Comparison of ENCODE assay signal across 8 cellular contexts in genomic region chr11:3807856-3808845, GRCh38. TPM values are rescaled to one million over a fixed set of nuclear protein-coding genes. Genes with fewer than 3 reads are reported as not detected.
DNase-seq lines count a peak whose midpoint lies in the region; ATAC-seq and TF ChIP-seq lines count a peak whose summit lies in the region.

Gene PGAP2 (plus strand): TSS chr11:3808560. CDS start chr11:3811260, 2,700 bp downstream.

- H3K27me3 ChIP-seq in SJSA1 (replicated peaks) (no peaks in the 10 kb centered on the region), parathyroid adenoma (ENCODE audit: control insufficient read depth, insufficient read depth, low read length) (no peaks in the 10 kb centered on the region), aorta (ENCODE audit: control insufficient read depth in 1 of 2, insufficient read depth in 2 of 2, low read length in 1 of 2) (no peaks in the 10 kb centered on the region)

- H2AFZ ChIP-seq in parathyroid adenoma, result peak within 1 kb of the TSS; percentile 82

- H3K9ac ChIP-seq in parathyroid adenoma, result no peak within 1 kb of the TSS

- H3K36me3 ChIP-seq in SJSA1, result no peaks in the 10 kb centered on the region
- H3K36me3 ChIP-seq in parathyroid adenoma (ENCODE audit: control insufficient read depth, insufficient read depth, low read length), result no peaks in the 10 kb centered on the region
- no peaks in the 10 kb centered on the region for H3K36me3 ChIP-seq in aorta (ENCODE audit: control insufficient read depth in 1 of 2, insufficient read depth in 2 of 2, low read length in 1 of 2)

- TF ChIP-seq CTCF in parathyroid adenoma (IDR thresholded peaks at IDR 0.05), result peak; percentile 32

- peak within 1 kb of the TSS; percentile 96 for H3K4me3 Mint-ChIP-seq in activated naive CD8-positive, alpha-beta T cell treated with anti-CD3 and anti-CD28 coated beads for 36 hours

- peak within 1 kb of the TSS; percentile 45 for H3K4me3 ChIP-seq in SJSA1
- peak within 1 kb of the TSS; percentile 62 for H3K4me3 ChIP-seq in parathyroid adenoma (ENCODE audit: low read depth, low read length)
- H3K4me3 ChIP-seq in aorta (ENCODE audit: low read length in 2 of 2), result peak within 1 kb of the TSS; percentile 45 to 53

- H3K36me3 Mint-ChIP-seq in activated naive CD8-positive, alpha-beta T cell treated with anti-CD3 and anti-CD28 coated beads for 36 hours, result peaks cover 3% of the 10 kb centered on the region

- intact Hi-C loops in Right ventricle myocardium superior (cut with DNase I), result no loop called here
- intact Hi-C loops in aorta (cut with DNase I), result no loop called here

- H3K27ac ChIP-seq in SJSA1 (no peak within 1 kb of the TSS), parathyroid adenoma (no peak within 1 kb of the TSS), aorta (ENCODE audit: low read depth in 1 of 2, low read length in 2 of 2) (no peak within 1 kb of the TSS)

- WGBS in aorta, 2 donors, result 1% methylated on average over 45 to 53 of the region's 53 CpGs

- H3K27me3 Mint-ChIP-seq in activated naive CD8-positive, alpha-beta T cell treated with anti-CD3 and anti-CD28 coated beads for 36 hours, result no peaks in the 10 kb centered on the region

- peak within 1 kb of the TSS; percentile 89 for H3K27ac Mint-ChIP-seq in activated naive CD8-positive, alpha-beta T cell treated with anti-CD3 and anti-CD28 coated beads for 36 hours

- H3K4me1 Mint-ChIP-seq in activated naive CD8-positive, alpha-beta T cell treated with anti-CD3 and anti-CD28 coated beads for 36 hours, result peaks cover 15% of the 10 kb centered on the region

- H3K79me2 ChIP-seq in parathyroid adenoma, result no peaks in the 10 kb centered on the region

- ATAC-seq in GM21381 (IDR thresholded peaks at IDR 0.05; ENCODE audit: unreplicated experiment), result peak; percentile 72
- ATAC-seq in Right ventricle myocardium superior (ENCODE audit: poor library complexity), result peak; percentile 84
- ATAC-seq in aorta (ENCODE audit: low FRiP score), result peak; percentile 90

- H3K9me3 Mint-ChIP-seq in activated naive CD8-positive, alpha-beta T cell treated with anti-CD3 and anti-CD28 coated beads for 36 hours, result no peaks in the 10 kb centered on the region

- H3K9me3 ChIP-seq in SJSA1 (replicated peaks) (no peaks in the 10 kb centered on the region), parathyroid adenoma (ENCODE audit: control insufficient read depth, low read length) (no peaks in the 10 kb centered on the region), aorta (ENCODE audit: control insufficient read depth, low read length) (no peaks in the 10 kb centered on the region)

- DNase-seq in D341Med (ENCODE audit: low spot score), result peak; percentile 80
- peak; percentile 85 for DNase-seq in KBM-7
- DNase-seq in SJSA1 (ENCODE audit: low read depth in 1 of 2, low spot score in 2 of 2), result peak; percentile 57 to 67
- peak; percentile 72 for DNase-seq in activated naive CD8-positive, alpha-beta T cell treated with anti-CD3 and anti-CD28 coated beads for 36 hours
- peak; percentile 84 for DNase-seq in Right ventricle myocardium superior
- DNase-seq in aorta, result peak; percentile 76 to 90

- in situ Hi-C loops in KBM-7 (cut with MboI; ENCODE audit: low pct_unique_long_range_greater_than_20kb, low sequenced_read_pairs), result no loop called here

- peaks cover 12% of the 10 kb centered on the region for H3K4me1 ChIP-seq in SJSA1 (replicated peaks)
- H3K4me1 ChIP-seq in parathyroid adenoma, result no peaks in the 10 kb centered on the region
- H3K4me1 ChIP-seq in aorta (ENCODE audit: control insufficient read depth in 1 of 2, insufficient read depth in 2 of 2, low read length in 2 of 2), result no peaks in the 10 kb centered on the region

- H3K4me2 ChIP-seq in parathyroid adenoma (ENCODE audit: low read length), result peak within 1 kb of the TSS; percentile 78

RNA-seq across cellular contexts. Expression of gene PGAP2, which starts in this region (rescaled TPM):
- total RNA-seq in SJSA1 (2014; rRNA removed; shearing (Covaris generic)), result 6.7 and 16.1 TPM in 2 replicates
- 10 to 100 TPM; 35.4 to 35.6 TPM for total RNA-seq in activated naive CD8-positive, alpha-beta T cell treated with anti-CD3 and anti-CD28 coated beads for 36 hours
- total RNA-seq in Right ventricle myocardium superior, result 26.8 TPM
- total RNA-seq in aorta, result 10 to 100 TPM in 1 of 2 donors, 1 to 10 TPM in 1; 6.8 to 17.7 TPM
- polyA plus RNA-seq in aorta, result 10 to 100 TPM in 1 of 2 donors, 1 to 10 TPM in 1; 3.9 to 11.0 TPM
